In the genomic region with DNA sequence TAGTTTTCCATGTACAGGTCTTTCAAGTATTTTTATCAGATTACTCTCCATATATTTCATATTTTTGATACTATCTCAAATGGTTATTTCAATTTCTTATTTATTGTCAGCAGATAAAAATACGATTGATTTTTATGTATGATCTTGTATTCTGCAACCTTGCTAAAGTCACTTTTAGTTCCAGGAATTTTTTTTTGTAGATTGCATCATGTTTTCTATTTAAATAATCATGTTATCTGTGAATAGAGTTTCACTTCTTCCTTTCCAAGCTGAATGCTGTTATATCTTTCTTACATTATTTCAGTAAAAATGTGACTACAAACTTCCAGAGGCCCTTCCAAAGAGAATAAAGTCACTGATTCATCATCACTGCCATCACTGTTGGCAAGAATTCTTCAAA, we compare ENCODE assay signal across 18 cellular contexts.
"Had no signal": no experiment of that assay in that cellular context is flagged by ENCODE, and none has a peak within 500 bp of the region (broad histone marks: within the 10 kb centered on the region; RNA-seq: fewer than 3 reads in every experiment).

No MANE protein-coding gene starts in this region.

- H3K4me2 ChIP-seq: neural progenitor cell had no signal

- H3K27ac Mint-ChIP-seq: activated CD4-positive, alpha-beta memory T cell treated with anti-CD3 and anti-CD28 coated beads for 36 hours; activated CD4-positive, alpha-beta T cell treated with anti-CD3 and anti-CD28 coated beads for 36 hours; activated naive CD8-positive, alpha-beta T cell treated with anti-CD3 and anti-CD28 coated beads, Interleukin-2, amount 10 ng/mL, durations not matched to agents 7 days and 5 days; neural progenitor cell had no signal

- H3K4me1 Mint-ChIP-seq: activated naive CD8-positive, alpha-beta T cell treated with anti-CD3 and anti-CD28 coated beads, Interleukin-2, amount 10 ng/mL, durations not matched to agents 7 days and 5 days had no signal

- H3K4me3 Mint-ChIP-seq: activated CD4-positive, alpha-beta memory T cell treated with anti-CD3 and anti-CD28 coated beads for 36 hours; activated CD4-positive, alpha-beta T cell treated with anti-CD3 and anti-CD28 coated beads for 36 hours; activated naive CD8-positive, alpha-beta T cell treated with anti-CD3 and anti-CD28 coated beads, Interleukin-2, amount 10 ng/mL, durations not matched to agents 7 days and 5 days; neural progenitor cell had no signal

- H3K9me3 Mint-ChIP-seq: activated CD4-positive, alpha-beta memory T cell treated with anti-CD3 and anti-CD28 coated beads for 36 hours; activated naive CD8-positive, alpha-beta T cell treated with anti-CD3 and anti-CD28 coated beads, Interleukin-2, amount 10 ng/mL, durations not matched to agents 7 days and 5 days; neural progenitor cell had no signal

- H3K4me3 ChIP-seq: breast epithelium, neural progenitor cell, ovary, spleen, thyroid gland had no signal

- H2AFZ ChIP-seq: neural progenitor cell had no signal

- H3K27me3 ChIP-seq: breast epithelium, neural progenitor cell, ovary, spleen, thyroid gland had no signal

- H3K9me3 ChIP-seq: breast epithelium, ovary, spleen, thyroid gland had no signal

- H3K4me1 ChIP-seq: breast epithelium, neural progenitor cell, spleen had no signal

- DNase-seq: activated CD4-positive, alpha-beta memory T cell treated with anti-CD3 and anti-CD28 coated beads for 36 hours; activated CD4-positive, alpha-beta T cell treated with anti-CD3 and anti-CD28 coated beads for 36 hours; activated naive CD4-positive, alpha-beta T cell; activated naive CD8-positive, alpha-beta T cell treated with anti-CD3 and anti-CD28 coated beads, Interleukin-2, amount 10 ng/mL, durations not matched to agents 7 days and 5 days; activated T-cell treated with anti-CD3 and anti-CD28 coated beads, Interleukin-2, amount 50 U/mL, for 48 hours; anterior cingulate cortex; head of caudate nucleus; ovary; spleen; T-helper 1 cell; T1000; thyroid gland had no signal

- ATAC-seq: sciatic nerve had no signal

- H3K36me3 ChIP-seq: breast epithelium, neural progenitor cell, ovary, spleen, thyroid gland had no signal

- FAIRE-seq: frontal cortex had no signal

- H3K9ac ChIP-seq: neural progenitor cell had no signal

- H3K27ac ChIP-seq: breast epithelium, epithelial cell of prostate, neural progenitor cell, ovary, spleen, thyroid gland, VCaP had no signal

- H3K36me3 Mint-ChIP-seq: activated CD4-positive, alpha-beta memory T cell treated with anti-CD3 and anti-CD28 coated beads for 36 hours; activated naive CD8-positive, alpha-beta T cell treated with anti-CD3 and anti-CD28 coated beads, Interleukin-2, amount 10 ng/mL, durations not matched to agents 7 days and 5 days; neural progenitor cell had no signal

- H3K27me3 Mint-ChIP-seq: activated CD4-positive, alpha-beta memory T cell treated with anti-CD3 and anti-CD28 coated beads for 36 hours; activated CD4-positive, alpha-beta T cell treated with anti-CD3 and anti-CD28 coated beads for 36 hours had no signal
